In genomic region chr7:95427123-95427522, GRCh38 we compare ENCODE assay signal across 1 cellular context.
TF ChIP-seq lines count a peak whose summit lies in the region.

No MANE protein-coding gene starts in this region.

TF ChIP-seq in GM12878, 131 proteins besides CTCF, POLR2A, EP300 and RAD21:
- no peak for TF ChIP-seq BRCA1 (IDR thresholded peaks at IDR 0.05; ENCODE audit: low read depth, low read length)
- 0 out of 2 replicates have a peak, but pooled peaks have one; percentile 40 for TF ChIP-seq ZBTB33 (IDR thresholded peaks at IDR 0.05)
TF ChIP-seq in GM12878: peak in this region for 1.
